8 cellular contexts compared by ENCODE assay signal in the genomic region with DNA sequence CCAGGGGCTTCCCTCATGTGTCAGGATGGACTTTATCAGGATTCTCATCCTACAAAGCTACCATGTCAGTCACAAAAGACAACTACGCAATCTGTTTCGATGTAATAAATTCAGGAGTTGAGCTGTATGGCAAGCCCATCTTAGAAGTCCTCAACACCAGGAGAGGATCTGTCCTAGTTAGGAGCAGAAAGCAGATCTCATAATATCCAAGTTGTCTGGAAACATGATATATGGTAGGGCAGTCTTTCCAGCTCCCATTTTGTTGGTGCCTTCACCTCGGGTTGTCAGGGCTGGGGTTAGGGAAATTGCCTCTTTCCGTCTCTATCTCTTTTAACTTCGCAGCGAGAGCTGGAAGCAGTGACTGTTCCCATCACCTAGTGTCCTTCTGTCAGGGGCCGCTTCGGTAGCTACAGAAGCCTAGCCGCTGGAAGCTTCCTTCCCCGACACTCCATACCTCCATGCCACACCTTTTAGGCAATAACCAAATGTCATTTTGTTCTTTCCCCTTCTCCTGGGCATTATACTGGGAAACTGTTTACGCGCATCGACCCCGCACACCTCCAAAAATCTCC. TPM values are rescaled to one million over a fixed set of nuclear protein-coding genes. Genes with fewer than 3 reads are reported as not detected.
DNase-seq lines count a peak whose midpoint lies in the region; ATAC-seq and TF ChIP-seq lines count a peak whose summit lies in the region.

No MANE protein-coding gene starts in this region.

- H3K27me3 Mint-ChIP-seq in CD8-positive, alpha-beta T cell (ENCODE audit: low read depth): no peaks in the 10 kb centered on the region

- H3K4me2 ChIP-seq in Karpas-422 (ENCODE audit: low read depth, low read length, poor library complexity, severe bottlenecking): peak overlapping the region; percentile 92

- TF ChIP-seq POLR2A in breast epithelium (IDR thresholded peaks at IDR 0.05) (no peak), tibial nerve (IDR thresholded peaks at IDR 0.05) (no peak)

- POLR2A ChIA-PET in CD8-positive, alpha-beta T cell (lab: Charles Lee): interaction anchor here (0.8 to 3.7 kb wide), 11 partner anchors 8 to 978 kb away, joined by 3 to 40 read pairs (median 7); no protein-coding TSS in a partner anchor

- H3K27me3 ChIP-seq in CD8-positive, alpha-beta T cell (ENCODE audit: insufficient read depth, low read length): no peaks in the 10 kb centered on the region
- H3K27me3 ChIP-seq in Karpas-422 (ENCODE audit: low read length): 0 out of 2 replicates have a peak, but pooled peaks cover 6% of the 10 kb centered on the region
- H3K27me3 ChIP-seq in breast epithelium: no peaks in the 10 kb centered on the region
- H3K27me3 ChIP-seq in lung (ENCODE audit: control insufficient read depth, insufficient read depth): no peaks in the 10 kb centered on the region
- H3K27me3 ChIP-seq in tibial nerve: no peaks in the 10 kb centered on the region

- DNase-seq in CD8-positive, alpha-beta T cell: no peak
- DNase-seq in Karpas-422: no peak
- DNase-seq in breast epithelium (ENCODE audit: low spot score in 2 of 2): no peak
- no peak for DNase-seq in lung (ENCODE audit: low spot score)
- no peak for DNase-seq in tibial nerve (ENCODE audit: low spot score in 2 of 2)
- no peak for DNase-seq in activated CD8-positive, alpha-beta memory T cell treated with anti-CD3 and anti-CD28 coated beads for 24 hours
- DNase-seq in NCI-H1930 (lab: John Stamatoyannopoulos, UW): no peak

- no peaks in the 10 kb centered on the region for H3K9me3 ChIP-seq in CD8-positive, alpha-beta T cell (ENCODE audit: low read length)
- no peaks in the 10 kb centered on the region for H3K9me3 ChIP-seq in Karpas-422 (ENCODE audit: low read length)
- no peaks in the 10 kb centered on the region for H3K9me3 ChIP-seq in breast epithelium
- no peaks in the 10 kb centered on the region for H3K9me3 ChIP-seq in lung (ENCODE audit: control insufficient read depth in 2 of 2, insufficient read depth in 1 of 2, low read length in 1 of 2)
- H3K9me3 ChIP-seq in tibial nerve: no peaks in the 10 kb centered on the region

- peak overlapping the region; percentile 92 for H3K4me3 Mint-ChIP-seq in CD8-positive, alpha-beta T cell

- CTCF ChIA-PET in CD8-positive, alpha-beta T cell (lab: Charles Lee): interaction anchor here (0.8 to 6.1 kb wide), 16 partner anchors 8 to 287 kb away, joined by 3 to 40 read pairs (median 4); no protein-coding TSS in a partner anchor

- peaks cover 52% of the 10 kb centered on the region for H3K79me2 ChIP-seq in Karpas-422 (ENCODE audit: low read length)

- H3K27ac ChIP-seq in CD8-positive, alpha-beta T cell (ENCODE audit: low read depth, low read length): peak overlapping the region; percentile 67
- H3K27ac ChIP-seq in Karpas-422 (ENCODE audit: low read length) (0 out of 2 replicates have a peak overlapping the region, but pooled peaks have one; percentile 5), breast epithelium (peak overlapping the region; percentile 76 to 92), lung (ENCODE audit: low read depth in 1 of 2, low read length in 1 of 2) (peak overlapping the region in 1 of 2 donors; percentile 57), tibial nerve (peak overlapping the region in 3 of 4 donors; percentile 86 to 96 (median 87))

- intact Hi-C loops in CD8-positive, alpha-beta T cell (cut with DNase I, micrococcal nuclease): loop anchor here (1.0 to 10.0 kb wide), 10 partner anchors 7 to 1035 kb away; a partner anchor contains a TSS
- intact Hi-C loops in breast epithelium (cut with DNase I; ENCODE audit: low total_unique reads): no loop called here

- no peak for ATAC-seq in CD8-positive, alpha-beta T cell
- ATAC-seq in lung (ENCODE audit: insufficient read depth, low FRiP score) (no peak), GM21528 (IDR thresholded peaks at IDR 0.05; ENCODE audit: low FRiP score, unreplicated experiment) (no peak)

- H3K9me2 ChIP-seq in Karpas-422 (replicated peaks; ENCODE audit: insufficient read depth, low read length): no peaks in the 10 kb centered on the region

- WGBS in lung, 2 donors: 21 to 25% methylated on average over 14 of the region's 14 CpGs
- 25 to 32% methylated on average over 14 of the region's 14 CpGs for WGBS in tibial nerve, 2 donors

- no peak for TF ChIP-seq EP300 in tibial nerve (IDR thresholded peaks at IDR 0.05)

- no peaks in the 10 kb centered on the region for H3K9me3 Mint-ChIP-seq in CD8-positive, alpha-beta T cell

- H4K20me1 ChIP-seq in Karpas-422 (ENCODE audit: insufficient read depth, low read depth, low read length): peaks cover 48% of the 10 kb centered on the region

- peaks cover 53% of the 10 kb centered on the region for H3K4me1 ChIP-seq in CD8-positive, alpha-beta T cell (ENCODE audit: insufficient read depth, low read length)
- peaks cover 58% of the 10 kb centered on the region for H3K4me1 ChIP-seq in Karpas-422 (ENCODE audit: low read length)
- H3K4me1 ChIP-seq in breast epithelium: no peaks in the 10 kb centered on the region
- H3K4me1 ChIP-seq in lung (ENCODE audit: control insufficient read depth in 2 of 2, insufficient read depth in 2 of 2, low read length in 2 of 2): peaks cover 0 to 8% of the 10 kb centered on the region in 2 donors
- peaks cover 0 to 25% (median 4%) of the 10 kb centered on the region in 4 donors for H3K4me1 ChIP-seq in tibial nerve

- H3K27ac Mint-ChIP-seq in CD8-positive, alpha-beta T cell: peak overlapping the region; percentile 94

- H3K36me3 ChIP-seq in CD8-positive, alpha-beta T cell (ENCODE audit: insufficient read depth, low read length): no peaks in the 10 kb centered on the region
- H3K36me3 ChIP-seq in Karpas-422 (ENCODE audit: insufficient read depth, low read length) (0 out of 2 replicates have a peak, but pooled peaks cover 2% of the 10 kb centered on the region), breast epithelium (no peaks in the 10 kb centered on the region), lung (ENCODE audit: control insufficient read depth in 2 of 2, insufficient read depth in 2 of 2, low read length in 2 of 2) (no peaks in the 10 kb centered on the region), tibial nerve (no peaks in the 10 kb centered on the region)

- peak overlapping the region; percentile 79 for H3K4me3 ChIP-seq in CD8-positive, alpha-beta T cell (ENCODE audit: low read depth, low read length)
- H3K4me3 ChIP-seq in Karpas-422 (ENCODE audit: low read length) (peak overlapping the region; percentile 81), breast epithelium (peak overlapping the region; percentile 88 to 99 (median 91)), lung (peak overlapping the region; percentile 91), tibial nerve (peak overlapping the region; percentile 65 to 99 (median 79))

- TF ChIP-seq CTCF in CD8-positive, alpha-beta T cell (IDR thresholded peaks at IDR 0.05): no peak
- TF ChIP-seq CTCF in breast epithelium (IDR thresholded peaks at IDR 0.05) (no peak), lung (IDR thresholded peaks at IDR 0.05; ENCODE audit: control extremely low read depth, extremely low read depth) (no peak), tibial nerve (IDR thresholded peaks at IDR 0.05) (no peak)

- peaks cover 70% of the 10 kb centered on the region for H3K4me1 Mint-ChIP-seq in CD8-positive, alpha-beta T cell (ENCODE audit: low read depth)

- H3K9ac ChIP-seq in Karpas-422 (ENCODE audit: low read length): peak overlapping the region; percentile 84

- H3K36me3 Mint-ChIP-seq in CD8-positive, alpha-beta T cell: peaks cover 38% of the 10 kb centered on the region

- no peak overlapping the region for H2AFZ ChIP-seq in Karpas-422 (ENCODE audit: low read length)

RNA-seq across cellular contexts. Expression of a gene that starts 1.4 kb away (rescaled TPM):
- total RNA-seq in CD8-positive, alpha-beta T cell: 100 to 1,000 TPM; 121 to 132 TPM
- total RNA-seq in Karpas-422 (2014; rRNA removed; shearing (Covaris generic); ENCODE audit: low replicate concordance): 59.4 and 85.6 TPM in 2 replicates
- total RNA-seq in breast epithelium (10 to 100 TPM; 38.1 to 42.9 (median 40.4) TPM), lung (10 to 100 TPM; 36.0 to 38.6 TPM), tibial nerve (10 to 100 TPM; 24.1 to 35.7 (median 30.7) TPM)
- polyA plus RNA-seq in lung: 10 to 100 TPM in 1 of 2 donors, 1 to 10 TPM in 1; 5.2 to 12.4 TPM

RNA-seq across cellular contexts. Expression of a gene that starts 42.3 kb away (rescaled TPM):
- not detected for total RNA-seq in CD8-positive, alpha-beta T cell
- not detected in 2 replicates for total RNA-seq in Karpas-422 (2014; rRNA removed; shearing (Covaris generic); ENCODE audit: low replicate concordance)
- total RNA-seq in breast epithelium (not detected), lung (under 1 TPM in 1 of 2 donors, not detected in 1; 0.95 TPM), tibial nerve (not detected)
- polyA plus RNA-seq in lung: 1 to 10 TPM in 1 of 2 donors, under 1 TPM in 1; 0.56 to 1.0 TPM
